Comparison of ENCODE assay signal across 1 cellular context in genomic region chr12:53093777-53094393, GRCh38.
TF ChIP-seq lines count a peak whose summit lies in the region.

No MANE protein-coding gene starts in this region.

TF ChIP-seq in H1, 55 proteins besides CTCF, POLR2A, EP300 and RAD21:
- no peak for TF ChIP-seq ATF2 (IDR thresholded peaks at IDR 0.05; ENCODE audit: low read length)
- TF ChIP-seq CHD1 (IDR thresholded peaks at IDR 0.05; ENCODE audit: low read depth, low read length): no peak
- no peak for TF ChIP-seq NRF1 (IDR thresholded peaks at IDR 0.05; ENCODE audit: low read depth, low read length)
- no peak for TF ChIP-seq RFX5 (IDR thresholded peaks at IDR 0.05; ENCODE audit: borderline replicate concordance, low read depth, low read length)
- TF ChIP-seq CBX8 (IDR thresholded peaks at IDR 0.05; ENCODE audit: borderline replicate concordance, low read depth, low read length): no peak
- TF ChIP-seq CBX5 (IDR thresholded peaks at IDR 0.05; ENCODE audit: low read depth, low read length): no peak
- no peak for TF ChIP-seq SRF (IDR thresholded peaks at IDR 0.05; ENCODE audit: low read depth, low read length)
- TF ChIP-seq TEAD4 (IDR thresholded peaks at IDR 0.05; ENCODE audit: low read depth, low read length): no peak
- TF ChIP-seq ASH2L (IDR thresholded peaks at IDR 0.05; ENCODE audit: low read length): no peak
- TF ChIP-seq SAP30 (IDR thresholded peaks at IDR 0.05; ENCODE audit: insufficient read depth, insufficient replicate concordance, low read length): no peak
- TF ChIP-seq BACH1 (IDR thresholded peaks at IDR 0.05; ENCODE audit: low read length): no peak
- TF ChIP-seq CREB1 (IDR thresholded peaks at IDR 0.05): no peak
- TF ChIP-seq SP4 (IDR thresholded peaks at IDR 0.05; ENCODE audit: low read length): no peak
- no peak for TF ChIP-seq RXRA (IDR thresholded peaks at IDR 0.05; ENCODE audit: insufficient read depth, low read depth, low read length)
- TF ChIP-seq GTF2F1 (IDR thresholded peaks at IDR 0.05; ENCODE audit: borderline replicate concordance, low read depth, low read length): no peak
- no peak for TF ChIP-seq POU5F1 (IDR thresholded peaks at IDR 0.05; ENCODE audit: low read depth, low read length)
- TF ChIP-seq KDM5A (IDR thresholded peaks at IDR 0.05; ENCODE audit: low read length): no peak
- TF ChIP-seq ATF3 (IDR thresholded peaks at IDR 0.05; ENCODE audit: insufficient read depth, low read depth, low read length): no peak
